Comparison of ENCODE assay signal across 10 cellular contexts in genomic region chr15:39427705-39428104, GRCh38.
DNase-seq lines count a peak whose midpoint lies in the region; ATAC-seq lines count a peak whose summit lies in the region.
"Had no signal": no experiment of that assay in that cellular context is flagged by ENCODE, and none has a peak within 500 bp of the region (broad histone marks: within the 10 kb centered on the region; RNA-seq: fewer than 3 reads in every experiment).

No MANE protein-coding gene starts in this region.

- no peaks in the 10 kb centered on the region for H3K36me3 Mint-ChIP-seq in activated CD4-positive, alpha-beta T cell treated with anti-CD3 and anti-CD28 coated beads, Interleukin-2, amount 10 ng/mL, durations not matched to agents 24 days and 14 days (ENCODE audit: low read depth)
- H3K36me3 Mint-ChIP-seq in stimulated activated naive CD8-positive, alpha-beta T cell treated with anti-CD3 and anti-CD28 coated beads, Interleukin-15, Interleukin-2, amounts not matched to agents 100 ng/mL and 50 ng/mL, for 24 hours (ENCODE audit: low read depth), result no peaks in the 10 kb centered on the region

- H3K4me3 Mint-ChIP-seq in activated CD4-positive, alpha-beta T cell treated with anti-CD3 and anti-CD28 coated beads, Interleukin-2, amount 10 ng/mL, durations not matched to agents 24 days and 14 days, result peak overlapping the region; percentile 69
- no peak overlapping the region for H3K4me3 Mint-ChIP-seq in stimulated activated naive CD8-positive, alpha-beta T cell treated with anti-CD3 and anti-CD28 coated beads, Interleukin-15, Interleukin-2, amounts not matched to agents 100 ng/mL and 50 ng/mL, for 24 hours

- H3K4me1 Mint-ChIP-seq in activated CD4-positive, alpha-beta T cell treated with anti-CD3 and anti-CD28 coated beads, Interleukin-2, amount 10 ng/mL, durations not matched to agents 24 days and 14 days, result peaks cover 20% of the 10 kb centered on the region
- peaks cover 45% of the 10 kb centered on the region for H3K4me1 Mint-ChIP-seq in stimulated activated naive CD8-positive, alpha-beta T cell treated with anti-CD3 and anti-CD28 coated beads, Interleukin-15, Interleukin-2, amounts not matched to agents 100 ng/mL and 50 ng/mL, for 24 hours (ENCODE audit: low read depth)

- DNase-seq in activated CD4-positive, alpha-beta T cell treated with anti-CD3 and anti-CD28 coated beads, Interleukin-2, amount 10 ng/mL, durations not matched to agents 24 days and 14 days, result no peak
- DNase-seq in activated CD4-positive, alpha-beta T cell treated with anti-CD3 and anti-CD28 coated beads for 1 hour, result no peak
- DNase-seq in NOMO-1 treated with dmso at 0.1 percent for 144 hours (lab: John Stamatoyannopoulos, UW; ENCODE audit: unreplicated experiment) (peak; percentile 37), left cardiac atrium (peak; percentile 36), NCI-H524 treated with DMSO at 0.1 percent for 48 hours (lab: John Stamatoyannopoulos, UW) (no peak), NCI-H226 (no peak)
- DNase-seq: colonic mucosa had no signal

- ATAC-seq in left cardiac atrium (peak; percentile 83 to 89), GM18861 (IDR thresholded peaks at IDR 0.05; ENCODE audit: unreplicated experiment) (no peak)

- peaks cover 4% of the 10 kb centered on the region for H3K9me3 Mint-ChIP-seq in activated CD4-positive, alpha-beta T cell treated with anti-CD3 and anti-CD28 coated beads, Interleukin-2, amount 10 ng/mL, durations not matched to agents 24 days and 14 days
- no peaks in the 10 kb centered on the region for H3K9me3 Mint-ChIP-seq in stimulated activated naive CD8-positive, alpha-beta T cell treated with anti-CD3 and anti-CD28 coated beads, Interleukin-15, Interleukin-2, amounts not matched to agents 100 ng/mL and 50 ng/mL, for 24 hours
- H3K9me3 Mint-ChIP-seq: T-helper 1 cell treated with Interleukin-12 subunit alpha and Interleukin-12 subunit beta and Interleukin-4 antibody, amounts not matched to agents 30 μg/mL and 1 μg/mL, for 36 hours had no signal

- H3K27me3 Mint-ChIP-seq in activated CD4-positive, alpha-beta T cell treated with anti-CD3 and anti-CD28 coated beads, Interleukin-2, amount 10 ng/mL, durations not matched to agents 24 days and 14 days, result peaks cover 51% of the 10 kb centered on the region
- H3K27me3 Mint-ChIP-seq in stimulated activated naive CD8-positive, alpha-beta T cell treated with anti-CD3 and anti-CD28 coated beads, Interleukin-15, Interleukin-2, amounts not matched to agents 100 ng/mL and 50 ng/mL, for 24 hours, result peaks cover 36% of the 10 kb centered on the region

- intact Hi-C loops in activated CD4-positive, alpha-beta T cell treated with anti-CD3 and anti-CD28 coated beads, Interleukin-2, amount 10 ng/mL, durations not matched to agents 24 days and 14 days (cut with micrococcal nuclease), result loop anchor here (5.0 kb wide), 1 partner anchor 285 kb away; no protein-coding TSS in a partner anchor
- intact Hi-C loops in left cardiac atrium (cut with DNase I), result no loop called here

- H3K27ac Mint-ChIP-seq in activated CD4-positive, alpha-beta T cell treated with anti-CD3 and anti-CD28 coated beads, Interleukin-2, amount 10 ng/mL, durations not matched to agents 24 days and 14 days, result no peak overlapping the region
- H3K27ac Mint-ChIP-seq in stimulated activated naive CD8-positive, alpha-beta T cell treated with anti-CD3 and anti-CD28 coated beads, Interleukin-15, Interleukin-2, amounts not matched to agents 100 ng/mL and 50 ng/mL, for 24 hours, result peak overlapping the region; percentile 36

Comparison
In these comparisons a context has a peak if more than half of its experiments do, and no peak if none do; other contexts are left out.
1. DNase-seq: peak in NOMO-1 treated with dmso at 0.1 percent for 144 hours (single experiment) and left cardiac atrium (single experiment); none in activated CD4-positive, alpha-beta T cell treated with anti-CD3 and anti-CD28 coated beads, Interleukin-2, amount 10 ng/mL, durations not matched to agents 24 days and 14 days (single experiment), activated CD4-positive, alpha-beta T cell treated with anti-CD3 and anti-CD28 coated beads for 1 hour (single experiment), NCI-H524 treated with DMSO at 0.1 percent for 48 hours (single experiment) and NCI-H226 (single experiment).